18 cellular contexts compared by ENCODE assay signal in genomic region chr3:22893631-22894377, GRCh38.
"Had no signal": no experiment of that assay in that cellular context is flagged by ENCODE, and none has a peak within 500 bp of the region (broad histone marks: within the 10 kb centered on the region; RNA-seq: fewer than 3 reads in every experiment).

No MANE protein-coding gene starts in this region.

- H3K27ac ChIP-seq: pancreas, transverse colon had no signal

- H3K27ac Mint-ChIP-seq: activated B cell treated with CpG ODN at 0.5 μM for 24 hours; activated CD4-positive, alpha-beta T cell treated with anti-CD3 and anti-CD28 coated beads, Interleukin-2, amount 10 ng/mL, durations not matched to agents 24 days and 14 days; activated CD8-positive, alpha-beta T cell treated with anti-CD3 and anti-CD28 coated beads, Interleukin-2, amount 10 ng/mL, durations not matched to agents 7 days and 5 days; activated naive CD4-positive, alpha-beta T cell treated with anti-CD3 and anti-CD28 coated beads, Interleukin-2, amount 50 U/mL, for 72 hours; mesothelial cell of epicardium had no signal

- H3K9me3 Mint-ChIP-seq: activated B cell treated with CpG ODN at 0.5 μM for 24 hours; activated CD4-positive, alpha-beta T cell treated with anti-CD3 and anti-CD28 coated beads, Interleukin-2, amount 10 ng/mL, durations not matched to agents 24 days and 14 days; mesothelial cell of epicardium had no signal

- ATAC-seq: activated CD8-positive, alpha-beta T cell treated with anti-CD3 and anti-CD28 coated beads, Interleukin-2, amount 10 ng/mL, durations not matched to agents 7 days and 5 days; activated naive CD4-positive, alpha-beta T cell treated with anti-CD3 and anti-CD28 coated beads, Interleukin-2, amount 50 U/mL, for 72 hours; esophagus mucosa; pancreas had no signal

- H3K4me1 ChIP-seq: pancreas had no signal

- H3K36me3 ChIP-seq: pancreas, transverse colon had no signal

- DNase-seq: activated B cell treated with CpG ODN at 0.5 μM for 24 hours; activated CD4-positive, alpha-beta T cell treated with anti-CD3 and anti-CD28 coated beads, Interleukin-2, amount 10 ng/mL, durations not matched to agents 24 days and 14 days; activated CD8-positive, alpha-beta memory T cell treated with anti-CD3 and anti-CD28 coated beads, Interleukin-2, amount 50 U/mL, for 4 hours; activated CD8-positive, alpha-beta T cell treated with anti-CD3 and anti-CD28 coated beads, Interleukin-2, amount 10 ng/mL, durations not matched to agents 7 days and 5 days; activated effector memory CD4-positive, alpha-beta T cell treated with anti-CD3 and anti-CD28 coated beads, Interleukin-2, amount 50 U/mL, for 16 hours; activated T-cell treated with anti-CD3 and anti-CD28 coated beads, Interleukin-2, amount 50 U/mL, for 48 hours; amniotic stem cell; caudate nucleus; pancreas; stimulated activated CD4-positive, alpha-beta T cell treated with anti-CD3 and anti-CD28 coated beads, Interleukin-4, amount 100 ng/mL, for 4 hours; stimulated activated CD8-positive, alpha-beta memory T cell treated with anti-CD3 and anti-CD28 coated beads, Interleukin-4, amount 100 ng/mL, for 48 hours; stimulated activated naive CD4-positive, alpha-beta T cell treated with Interleukin-2 at 50 U/mL for 16 hours; SW 1271; transverse colon had no signal

- H3K27me3 ChIP-seq: pancreas, transverse colon had no signal

- H3K4me3 Mint-ChIP-seq: activated B cell treated with CpG ODN at 0.5 μM for 24 hours; activated CD4-positive, alpha-beta T cell treated with anti-CD3 and anti-CD28 coated beads, Interleukin-2, amount 10 ng/mL, durations not matched to agents 24 days and 14 days; activated CD8-positive, alpha-beta T cell treated with anti-CD3 and anti-CD28 coated beads, Interleukin-2, amount 10 ng/mL, durations not matched to agents 7 days and 5 days; mesothelial cell of epicardium had no signal

- H3K4me3 ChIP-seq: pancreas, smooth muscle cell, transverse colon had no signal

- H3K36me3 Mint-ChIP-seq: activated naive CD4-positive, alpha-beta T cell treated with anti-CD3 and anti-CD28 coated beads, Interleukin-2, amount 50 U/mL, for 72 hours; mesothelial cell of epicardium had no signal

- H3K9me3 ChIP-seq: pancreas, transverse colon had no signal

- H3K4me1 Mint-ChIP-seq: activated B cell treated with CpG ODN at 0.5 μM for 24 hours; activated CD4-positive, alpha-beta T cell treated with anti-CD3 and anti-CD28 coated beads, Interleukin-2, amount 10 ng/mL, durations not matched to agents 24 days and 14 days had no signal

- H3K27me3 Mint-ChIP-seq: activated CD4-positive, alpha-beta T cell treated with anti-CD3 and anti-CD28 coated beads, Interleukin-2, amount 10 ng/mL, durations not matched to agents 24 days and 14 days had no signal
